Comparison of ENCODE assay signal across 1 cellular context in genomic region chr7:101243786-101244384, GRCh38.
TF ChIP-seq lines count a peak whose summit lies in the region.

No MANE protein-coding gene starts in this region.

TF ChIP-seq in HepG2, 621 proteins besides CTCF, POLR2A, EP300 and RAD21 (continues in another document):
- no peak for TF ChIP-seq REST (IDR thresholded peaks at IDR 0.05; ENCODE audit: borderline replicate concordance in 1 of 2, low read depth in 1 of 2, low read length in 2 of 2)
- TF ChIP-seq ZNF784 (CRISPR knock-in tag; IDR thresholded peaks at IDR 0.05; ENCODE audit: borderline replicate concordance), result no peak
- TF ChIP-seq ZNF432 (CRISPR knock-in tag; IDR thresholded peaks at IDR 0.05; ENCODE audit: borderline replicate concordance), result no peak
- TF ChIP-seq SALL1 (CRISPR knock-in tag; IDR thresholded peaks at IDR 0.05), result 0 out of 2 replicates have a peak, but pooled peaks have one; percentile 14
- TF ChIP-seq ZBTB7B (CRISPR knock-in tag; IDR thresholded peaks at IDR 0.05), result peak; percentile 70
- TF ChIP-seq BRD4 (CRISPR knock-in tag; IDR thresholded peaks at IDR 0.05), result no peak
- TF ChIP-seq NCOA1 (CRISPR knock-in tag; IDR thresholded peaks at IDR 0.05), result no peak
- TF ChIP-seq ZNF343 (CRISPR knock-in tag; IDR thresholded peaks at IDR 0.05), result no peak
- 0 out of 2 replicates have a peak, but pooled peaks have one; percentile 16 for TF ChIP-seq SALL2 (CRISPR knock-in tag; IDR thresholded peaks at IDR 0.05)
- peak; percentile 96; the same call in 1 of the 2 replicates for TF ChIP-seq ZBED4 (CRISPR knock-in tag; IDR thresholded peaks at IDR 0.05; ENCODE audit: borderline replicate concordance)
- 0 out of 2 replicates have a peak, but pooled peaks have one; percentile 19 for TF ChIP-seq SRF (IDR thresholded peaks at IDR 0.05; ENCODE audit: low read depth, low read length)
- peak; percentile 52; the same call in 1 of the 2 replicates for TF ChIP-seq ZNF776 (CRISPR knock-in tag; IDR thresholded peaks at IDR 0.05)
- 0 out of 2 replicates have a peak, but pooled peaks have one; percentile 8 for TF ChIP-seq HMGXB3 (CRISPR knock-in tag; IDR thresholded peaks at IDR 0.05; ENCODE audit: borderline replicate concordance)
- no peak for TF ChIP-seq TARDBP (CRISPR knock-in tag; IDR thresholded peaks at IDR 0.05)
- peak; percentile 11; the same call in 1 of the 2 replicates for TF ChIP-seq ZNF691 (CRISPR knock-in tag; IDR thresholded peaks at IDR 0.05; ENCODE audit: borderline replicate concordance, low read depth)
- TF ChIP-seq ZBTB7A (CRISPR knock-in tag; IDR thresholded peaks at IDR 0.05), result 0 out of 2 replicates have a peak, but pooled peaks have one; percentile 26
- TF ChIP-seq ZNF570 (CRISPR knock-in tag; IDR thresholded peaks at IDR 0.05; ENCODE audit: borderline replicate concordance), result no peak
- TF ChIP-seq FOXM1 (CRISPR knock-in tag; IDR thresholded peaks at IDR 0.05), result 0 out of 2 replicates have a peak, but pooled peaks have one; percentile 40
- TF ChIP-seq ZFP36L2 (CRISPR knock-in tag; IDR thresholded peaks at IDR 0.05), result no peak
- peak in 1 of 2 experiments; percentile 77; a peak in 1 of 4 replicates for TF ChIP-seq HMGXB4 (CRISPR knock-in tag; IDR thresholded peaks at IDR 0.05; ENCODE audit: borderline replicate concordance in 1 of 2, low read depth in 1 of 2)
- 0 out of 2 replicates have a peak, but pooled peaks have one; percentile 13 for TF ChIP-seq ZNF232 (CRISPR knock-in tag; IDR thresholded peaks at IDR 0.05; ENCODE audit: borderline replicate concordance)
- 0 out of 2 replicates have a peak, but pooled peaks have one; percentile 53 for TF ChIP-seq HDAC2 (CRISPR knock-in tag; IDR thresholded peaks at IDR 0.05)
- peak; percentile 89 for TF ChIP-seq ZBTB38 (CRISPR knock-in tag; IDR thresholded peaks at IDR 0.05)
- TF ChIP-seq ZNF652 (CRISPR knock-in tag; IDR thresholded peaks at IDR 0.05; ENCODE audit: borderline replicate concordance, low read depth), result 0 out of 2 replicates have a peak, but pooled peaks have one; percentile 15
- peak; percentile 98 for TF ChIP-seq PATZ1 (CRISPR knock-in tag; IDR thresholded peaks at IDR 0.05)
- TF ChIP-seq ZNF414 (CRISPR knock-in tag; IDR thresholded peaks at IDR 0.05), result 0 out of 2 replicates have a peak, but pooled peaks have one; percentile 15
- TF ChIP-seq ZNF605 (CRISPR knock-in tag; IDR thresholded peaks at IDR 0.05), result no peak
- peak; percentile 21; the same call in 1 of the 2 replicates for TF ChIP-seq ARID5B (CRISPR knock-in tag; IDR thresholded peaks at IDR 0.05)
- TF ChIP-seq CHCHD3 (CRISPR knock-in tag; IDR thresholded peaks at IDR 0.05), result peak; percentile 61; the same call in 1 of the 2 replicates
- TF ChIP-seq ZNF567 (CRISPR knock-in tag; IDR thresholded peaks at IDR 0.05; ENCODE audit: borderline replicate concordance), result no peak
- 0 out of 2 replicates have a peak, but pooled peaks have one; percentile 42 for TF ChIP-seq FOXC1 (CRISPR knock-in tag; IDR thresholded peaks at IDR 0.05; ENCODE audit: borderline replicate concordance)
